36 cellular contexts compared by ENCODE assay signal in the genomic region with DNA sequence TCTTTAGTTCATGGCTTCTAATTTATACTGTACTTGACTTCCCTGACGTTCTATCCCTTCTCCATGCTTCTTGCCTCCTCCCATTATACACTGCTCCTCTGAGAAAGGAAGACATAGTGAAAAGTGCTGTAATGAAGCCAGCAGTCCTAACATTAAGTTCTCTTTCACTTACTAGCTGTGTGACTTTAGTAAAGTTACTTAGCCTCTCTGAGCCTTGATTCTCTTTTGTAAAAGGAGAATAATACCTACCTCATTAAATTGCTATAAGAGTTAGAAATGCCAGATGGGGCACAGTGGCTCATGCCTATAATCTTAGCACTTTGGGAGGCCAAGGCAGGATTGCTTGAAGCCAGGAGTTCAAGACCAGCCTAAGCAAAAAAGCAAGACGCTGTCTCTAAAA.
"Had no signal": no experiment of that assay in that cellular context is flagged by ENCODE, and none has a peak within 500 bp of the region (broad histone marks: within the 10 kb centered on the region; RNA-seq: fewer than 3 reads in every experiment).

No MANE protein-coding gene starts in this region.

- H3K27ac ChIP-seq: adrenal gland, body of pancreas, brain microvascular endothelial cell, breast epithelium, VCaP had no signal

- FAIRE-seq: astrocyte, TTC549 had no signal

- H3K27ac Mint-ChIP-seq: activated B cell treated with CpG ODN at 0.5 μM for 24 hours; activated CD4-positive, alpha-beta memory T cell treated with anti-CD3 and anti-CD28 coated beads for 36 hours; activated CD4-positive, alpha-beta T cell treated with anti-CD3 and anti-CD28 coated beads, Interleukin-2, amount 10 ng/mL, durations not matched to agents 24 days and 14 days; activated CD8-positive, alpha-beta T cell treated with anti-CD3 and anti-CD28 coated beads for 36 hours; activated naive CD4-positive, alpha-beta T cell treated with anti-CD3 and anti-CD28 coated beads for 36 hours; activated naive CD4-positive, alpha-beta T cell treated with anti-CD3 and anti-CD28 coated beads, Interleukin-2, amount 50 U/mL, for 72 hours; activated naive CD8-positive, alpha-beta T cell treated with anti-CD3 and anti-CD28 coated beads for 36 hours; activated T-cell treated with anti-CD3 and anti-CD28 coated beads, Interleukin-2, amount 50 U/mL, for 72 hours; activated T-helper 1 cell treated with anti-CD3 and anti-CD28 coated beads, Interleukin-12 subunit alpha, Interleukin-12 subunit beta, Interleukin-2, Interleukin-4 antibody, amounts not matched to agents 30 ng/mL and 10 ng/mL and 1 ng/mL, durations not matched to agents 14 hours and 24 hours and 36 hours; activated T-helper 17 cell treated with anti-CD3 and anti-CD28 coated beads, Interleukin-2, amount 50 U/mL, for 72 hours; T-helper 1 cell treated with Interleukin-12 subunit alpha and Interleukin-12 subunit beta and Interleukin-4 antibody, amounts not matched to agents 30 μg/mL and 1 μg/mL, for 36 hours; T-helper 2 cell treated with Interferon-gamma antibody and Interleukin-4, amounts not matched to agents 5 μg/mL and 100 μg/mL, for 36 hours had no signal

- H3K4me3 Mint-ChIP-seq: activated B cell treated with CpG ODN at 0.5 μM for 24 hours; activated CD4-positive, alpha-beta memory T cell treated with anti-CD3 and anti-CD28 coated beads for 36 hours; activated CD4-positive, alpha-beta T cell treated with anti-CD3 and anti-CD28 coated beads, Interleukin-2, amount 10 ng/mL, durations not matched to agents 24 days and 14 days; activated CD8-positive, alpha-beta T cell treated with anti-CD3 and anti-CD28 coated beads for 36 hours; activated naive CD4-positive, alpha-beta T cell treated with anti-CD3 and anti-CD28 coated beads for 36 hours; activated naive CD8-positive, alpha-beta T cell treated with anti-CD3 and anti-CD28 coated beads for 36 hours; activated T-cell treated with anti-CD3 and anti-CD28 coated beads, Interleukin-2, amount 50 U/mL, for 4 hours; activated T-cell treated with anti-CD3 and anti-CD28 coated beads, Interleukin-2, amount 50 U/mL, for 72 hours; activated T-helper 1 cell treated with anti-CD3 and anti-CD28 coated beads, Interleukin-12 subunit alpha, Interleukin-12 subunit beta, Interleukin-2, Interleukin-4 antibody, amounts not matched to agents 30 ng/mL and 10 ng/mL and 1 ng/mL, durations not matched to agents 14 hours and 24 hours and 36 hours; activated T-helper 17 cell treated with anti-CD3 and anti-CD28 coated beads, Interleukin-2, amount 50 U/mL, for 72 hours; T-helper 1 cell treated with Interleukin-12 subunit alpha and Interleukin-12 subunit beta and Interleukin-4 antibody, amounts not matched to agents 30 μg/mL and 1 μg/mL, for 36 hours; T-helper 2 cell treated with Interferon-gamma antibody and Interleukin-4, amounts not matched to agents 5 μg/mL and 100 μg/mL, for 36 hours had no signal

- H3K4me1 Mint-ChIP-seq: activated B cell treated with CpG ODN at 0.5 μM for 24 hours; activated CD4-positive, alpha-beta T cell treated with anti-CD3 and anti-CD28 coated beads, Interleukin-2, amount 10 ng/mL, durations not matched to agents 24 days and 14 days; activated naive CD8-positive, alpha-beta T cell treated with anti-CD3 and anti-CD28 coated beads for 36 hours; activated T-helper 17 cell treated with anti-CD3 and anti-CD28 coated beads, Interleukin-2, amount 50 U/mL, for 72 hours had no signal

- H3K9me3 Mint-ChIP-seq: activated B cell treated with CpG ODN at 0.5 μM for 24 hours; activated CD4-positive, alpha-beta memory T cell treated with anti-CD3 and anti-CD28 coated beads for 36 hours; activated CD4-positive, alpha-beta T cell treated with anti-CD3 and anti-CD28 coated beads, Interleukin-2, amount 10 ng/mL, durations not matched to agents 24 days and 14 days; activated CD8-positive, alpha-beta T cell treated with anti-CD3 and anti-CD28 coated beads for 36 hours; activated naive CD4-positive, alpha-beta T cell treated with anti-CD3 and anti-CD28 coated beads for 36 hours; activated naive CD4-positive, alpha-beta T cell treated with anti-CD3 and anti-CD28 coated beads, Interleukin-2, amount 50 U/mL, for 72 hours; activated naive CD8-positive, alpha-beta T cell treated with anti-CD3 and anti-CD28 coated beads for 36 hours; activated T-cell treated with anti-CD3 and anti-CD28 coated beads, Interleukin-2, amount 50 U/mL, for 4 hours; activated T-cell treated with anti-CD3 and anti-CD28 coated beads, Interleukin-2, amount 50 U/mL, for 72 hours; activated T-helper 1 cell treated with anti-CD3 and anti-CD28 coated beads, Interleukin-12 subunit alpha, Interleukin-12 subunit beta, Interleukin-2, Interleukin-4 antibody, amounts not matched to agents 30 ng/mL and 10 ng/mL and 1 ng/mL, durations not matched to agents 14 hours and 24 hours and 36 hours; activated T-helper 17 cell treated with anti-CD3 and anti-CD28 coated beads, Interleukin-2, amount 50 U/mL, for 72 hours; T-helper 1 cell treated with Interleukin-12 subunit alpha and Interleukin-12 subunit beta and Interleukin-4 antibody, amounts not matched to agents 30 μg/mL and 1 μg/mL, for 36 hours; T-helper 2 cell treated with Interferon-gamma antibody and Interleukin-4, amounts not matched to agents 5 μg/mL and 100 μg/mL, for 36 hours had no signal

- H3K4me1 ChIP-seq: adrenal gland, body of pancreas, breast epithelium had no signal

- DNase-seq: activated B cell treated with CpG ODN at 0.5 μM for 24 hours; activated CD4-positive, alpha-beta memory T cell treated with anti-CD3 and anti-CD28 coated beads for 36 hours; activated CD4-positive, alpha-beta T cell treated with anti-CD3 and anti-CD28 coated beads for 4 hours; activated CD4-positive, alpha-beta T cell treated with anti-CD3 and anti-CD28 coated beads, Interleukin-2, amount 10 ng/mL, durations not matched to agents 24 days and 14 days; activated CD4-positive, alpha-beta T cell treated with anti-CD3 and anti-CD28 coated beads, Interleukin-2, amount 50 U/mL, for 1 hour; activated CD4-positive, alpha-beta T cell treated with anti-CD3 and anti-CD28 coated beads, Interleukin-2, amount 50 U/mL, for 4 hours; activated CD4-positive, CD25-positive, alpha-beta regulatory T cell treated with anti-CD3 and anti-CD28 coated beads, Interleukin-2, amount 50 U/mL, for 72 hours; activated CD8-positive, alpha-beta memory T cell treated with anti-CD3 and anti-CD28 coated beads, Interleukin-2, amount 50 U/mL, for 4 hours; activated CD8-positive, alpha-beta T cell treated with anti-CD3 and anti-CD28 coated beads for 36 hours; activated effector memory CD4-positive, alpha-beta T cell treated with anti-CD3 and anti-CD28 coated beads, Interleukin-2, amount 50 U/mL, for 16 hours; activated gamma-delta T cell treated with Interleukin-2 at 50 U/mL for 16 hours; activated naive CD4-positive, alpha-beta T cell; activated naive CD4-positive, alpha-beta T cell treated with anti-CD3 and anti-CD28 coated beads for 36 hours; activated naive CD4-positive, alpha-beta T cell treated with anti-CD3 and anti-CD28 coated beads, Interleukin-2, amount 50 U/mL, for 16 hours; activated naive CD8-positive, alpha-beta T cell treated with anti-CD3 and anti-CD28 coated beads for 36 hours; activated T-cell treated with anti-CD3 and anti-CD28 coated beads for 4 hours; activated T-cell treated with anti-CD3 and anti-CD28 coated beads, Interleukin-2, amount 50 U/mL, for 1 hour; activated T-cell treated with anti-CD3 and anti-CD28 coated beads, Interleukin-2, amount 50 U/mL, for 4 hours; activated T-cell treated with anti-CD3 and anti-CD28 coated beads, Interleukin-2, amount 50 U/mL, for 72 hours; adrenal gland; amniotic stem cell; aorta; body of pancreas; brain microvascular endothelial cell; central memory CD4-positive, alpha-beta T cell; T-helper 2 cell; T-helper 9 cell had no signal

- H3K27me3 ChIP-seq: adrenal gland, body of pancreas, brain microvascular endothelial cell, breast epithelium had no signal

- ATAC-seq: activated CD8-positive, alpha-beta T cell treated with anti-CD3 and anti-CD28 coated beads for 36 hours; activated naive CD4-positive, alpha-beta T cell treated with anti-CD3 and anti-CD28 coated beads, Interleukin-2, amount 50 U/mL, for 72 hours; activated T-cell treated with anti-CD3 and anti-CD28 coated beads, Interleukin-2, amount 50 U/mL, for 4 hours; activated T-cell treated with anti-CD3 and anti-CD28 coated beads, Interleukin-2, amount 50 U/mL, for 72 hours; activated T-helper 17 cell treated with anti-CD3 and anti-CD28 coated beads, Interleukin-2, amount 50 U/mL, for 72 hours; body of pancreas had no signal

- H3K4me3 ChIP-seq: adrenal gland, body of pancreas, breast epithelium had no signal

- H3K9me3 ChIP-seq: adrenal gland, body of pancreas, breast epithelium had no signal

- H3K36me3 Mint-ChIP-seq: activated CD4-positive, alpha-beta memory T cell treated with anti-CD3 and anti-CD28 coated beads for 36 hours; activated naive CD4-positive, alpha-beta T cell treated with anti-CD3 and anti-CD28 coated beads, Interleukin-2, amount 50 U/mL, for 72 hours; activated naive CD8-positive, alpha-beta T cell treated with anti-CD3 and anti-CD28 coated beads for 36 hours had no signal

- H3K36me3 ChIP-seq: adrenal gland, brain microvascular endothelial cell, breast epithelium had no signal
